1 cellular context compared by ENCODE assay signal in the genomic region with DNA sequence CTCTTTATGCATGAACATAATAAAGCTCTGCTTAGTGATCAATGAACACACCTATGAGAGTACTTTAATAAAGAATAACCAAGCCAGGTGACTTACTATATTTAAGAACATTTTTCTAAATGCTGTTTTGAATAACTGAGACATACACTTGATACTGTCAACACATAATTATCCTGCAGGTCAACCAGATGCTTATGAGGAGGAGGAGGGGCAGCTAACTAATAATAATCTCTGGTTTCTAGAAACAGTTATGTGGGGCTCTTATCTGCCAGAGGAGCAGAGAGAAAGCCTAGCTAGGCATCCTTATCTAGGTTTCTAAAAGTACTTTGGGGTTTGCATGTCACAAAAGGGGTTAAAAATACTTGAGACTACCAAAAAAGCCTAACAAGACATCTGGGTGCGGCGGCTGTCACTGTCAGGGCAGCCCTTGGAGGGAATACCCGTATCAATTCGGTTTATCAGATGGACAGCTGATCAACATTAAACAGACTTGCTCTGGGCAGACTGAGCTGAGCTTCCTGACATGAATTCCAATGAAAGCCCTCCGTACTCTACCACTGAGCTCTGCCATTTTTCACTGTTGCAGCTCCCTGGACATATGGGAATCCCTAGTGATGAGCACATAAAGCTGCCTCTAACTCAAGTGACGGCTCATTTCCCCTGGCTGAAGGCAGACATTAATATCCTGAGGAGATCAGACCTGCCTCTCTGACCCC.
TF ChIP-seq lines count a peak whose summit lies in the region.

No MANE protein-coding gene starts in this region.

TF ChIP-seq in K562, 482 proteins besides CTCF, POLR2A, EP300 and RAD21 (continued from another document):
- TF ChIP-seq, protein P1, sequence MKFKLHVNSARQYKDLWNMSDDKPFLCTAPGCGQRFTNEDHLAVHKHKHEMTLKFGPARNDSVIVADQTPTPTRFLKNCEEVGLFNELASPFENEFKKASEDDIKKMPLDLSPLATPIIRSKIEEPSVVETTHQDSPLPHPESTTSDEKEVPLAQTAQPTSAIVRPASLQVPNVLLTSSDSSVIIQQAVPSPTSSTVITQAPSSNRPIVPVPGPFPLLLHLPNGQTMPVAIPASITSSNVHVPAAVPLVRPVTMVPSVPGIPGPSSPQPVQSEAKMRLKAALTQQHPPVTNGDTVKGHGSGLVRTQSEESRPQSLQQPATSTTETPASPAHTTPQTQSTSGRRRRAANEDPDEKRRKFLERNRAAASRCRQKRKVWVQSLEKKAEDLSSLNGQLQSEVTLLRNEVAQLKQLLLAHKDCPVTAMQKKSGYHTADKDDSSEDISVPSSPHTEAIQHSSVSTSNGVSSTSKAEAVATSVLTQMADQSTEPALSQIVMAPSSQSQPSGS (CRISPR knock-in tag; IDR thresholded peaks at IDR 0.05) = no peak
- TF ChIP-seq, protein P2, sequence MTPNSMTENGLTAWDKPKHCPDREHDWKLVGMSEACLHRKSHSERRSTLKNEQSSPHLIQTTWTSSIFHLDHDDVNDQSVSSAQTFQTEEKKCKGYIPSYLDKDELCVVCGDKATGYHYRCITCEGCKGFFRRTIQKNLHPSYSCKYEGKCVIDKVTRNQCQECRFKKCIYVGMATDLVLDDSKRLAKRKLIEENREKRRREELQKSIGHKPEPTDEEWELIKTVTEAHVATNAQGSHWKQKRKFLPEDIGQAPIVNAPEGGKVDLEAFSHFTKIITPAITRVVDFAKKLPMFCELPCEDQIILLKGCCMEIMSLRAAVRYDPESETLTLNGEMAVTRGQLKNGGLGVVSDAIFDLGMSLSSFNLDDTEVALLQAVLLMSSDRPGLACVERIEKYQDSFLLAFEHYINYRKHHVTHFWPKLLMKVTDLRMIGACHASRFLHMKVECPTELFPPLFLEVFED (CRISPR knock-in tag; conservative IDR thresholded peaks at IDR 0.05) = no peak
- TF ChIP-seq RBM39 (optimal IDR thresholded peaks at IDR 0.05; ENCODE audit: low read depth, low read length) (no peak), ZFP30 (CRISPR knock-in tag; IDR thresholded peaks at IDR 0.05; ENCODE audit: borderline replicate concordance) (no peak), CBFA2T3 (IDR thresholded peaks at IDR 0.05) (peak; percentile 29), RCOR1 (IDR thresholded peaks at IDR 0.05; ENCODE audit: borderline replicate concordance in 1 of 2, low read depth in 2 of 2, low read length in 2 of 2) (peak in 1 of 2 experiments; percentile 45; a peak in 1 of 4 replicates), RBFOX2 (IDR thresholded peaks at IDR 0.05; ENCODE audit: low read depth, low read length) (no peak), ZNF668 (CRISPR knock-in tag; IDR thresholded peaks at IDR 0.05) (no peak), ZNF717 (CRISPR knock-in tag; IDR thresholded peaks at IDR 0.05) (no peak), ETV1 (tag; conservative IDR thresholded peaks at IDR 0.05; ENCODE audit: low read depth) (no peak), YY1 (IDR thresholded peaks at IDR 0.05; ENCODE audit: borderline replicate concordance in 1 of 3, control insufficient read depth in 1 of 3, extremely low read depth in 1 of 3, insufficient read depth in 3 of 3, insufficient read length in 1 of 3, insufficient replicate concordance in 2 of 3, low read depth in 1 of 3, low read length in 2 of 3) (no peak), ZNF766 (CRISPR knock-in tag; conservative IDR thresholded peaks at IDR 0.05) (0 out of 2 replicates have a peak, but pooled peaks have one; percentile 36), DACH1 (IDR thresholded peaks at IDR 0.05; ENCODE audit: partially characterized antibody) (peak; percentile 34), NFIC (IDR thresholded peaks at IDR 0.05) (no peak)
- TF ChIP-seq, protein P3, sequence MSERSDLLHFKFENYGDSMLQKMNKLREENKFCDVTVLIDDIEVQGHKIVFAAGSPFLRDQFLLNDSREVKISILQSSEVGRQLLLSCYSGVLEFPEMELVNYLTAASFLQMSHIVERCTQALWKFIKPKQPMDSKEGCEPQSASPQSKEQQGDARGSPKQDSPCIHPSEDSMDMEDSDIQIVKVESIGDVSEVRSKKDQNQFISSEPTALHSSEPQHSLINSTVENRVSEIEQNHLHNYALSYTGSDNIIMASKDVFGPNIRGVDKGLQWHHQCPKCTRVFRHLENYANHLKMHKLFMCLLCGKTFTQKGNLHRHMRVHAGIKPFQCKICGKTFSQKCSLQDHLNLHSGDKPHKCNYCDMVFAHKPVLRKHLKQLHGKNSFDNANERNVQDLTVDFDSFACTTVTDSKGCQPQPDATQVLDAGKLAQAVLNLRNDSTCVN (CRISPR knock-in tag; IDR thresholded peaks at IDR 0.05) = no peak
- TF ChIP-seq, protein P4, sequence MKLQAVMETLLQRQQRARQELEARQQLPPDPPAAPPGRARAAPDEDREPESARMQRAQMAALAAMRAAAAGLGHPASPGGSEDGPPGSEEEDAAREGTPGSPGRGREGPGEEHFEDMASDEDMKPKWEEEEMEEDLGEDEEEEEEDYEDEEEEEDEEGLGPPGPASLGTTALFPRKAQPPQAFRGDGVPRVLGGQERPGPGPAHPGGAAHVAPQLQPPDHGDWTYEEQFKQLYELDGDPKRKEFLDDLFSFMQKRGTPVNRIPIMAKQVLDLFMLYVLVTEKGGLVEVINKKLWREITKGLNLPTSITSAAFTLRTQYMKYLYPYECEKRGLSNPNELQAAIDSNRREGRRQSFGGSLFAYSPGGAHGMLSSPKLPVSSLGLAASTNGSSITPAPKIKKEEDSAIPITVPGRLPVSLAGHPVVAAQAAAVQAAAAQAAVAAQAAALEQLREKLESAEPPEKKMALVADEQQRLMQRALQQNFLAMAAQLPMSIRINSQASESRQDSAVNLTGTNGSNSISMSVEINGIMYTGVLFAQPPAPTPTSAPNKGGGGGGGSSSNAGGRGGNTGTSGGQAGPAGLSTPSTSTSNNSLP (IDR thresholded peaks at IDR 0.05; ENCODE audit: borderline replicate concordance, low read depth, low read length) = no peak
- TF ChIP-seq, protein P5, sequence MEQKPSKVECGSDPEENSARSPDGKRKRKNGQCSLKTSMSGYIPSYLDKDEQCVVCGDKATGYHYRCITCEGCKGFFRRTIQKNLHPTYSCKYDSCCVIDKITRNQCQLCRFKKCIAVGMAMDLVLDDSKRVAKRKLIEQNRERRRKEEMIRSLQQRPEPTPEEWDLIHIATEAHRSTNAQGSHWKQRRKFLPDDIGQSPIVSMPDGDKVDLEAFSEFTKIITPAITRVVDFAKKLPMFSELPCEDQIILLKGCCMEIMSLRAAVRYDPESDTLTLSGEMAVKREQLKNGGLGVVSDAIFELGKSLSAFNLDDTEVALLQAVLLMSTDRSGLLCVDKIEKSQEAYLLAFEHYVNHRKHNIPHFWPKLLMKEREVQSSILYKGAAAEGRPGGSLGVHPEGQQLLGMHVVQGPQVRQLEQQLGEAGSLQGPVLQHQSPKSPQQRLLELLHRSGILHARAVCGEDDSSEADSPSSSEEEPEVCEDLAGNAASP (IDR thresholded peaks at IDR 0.05) = no peak
- TF ChIP-seq, protein P6, sequence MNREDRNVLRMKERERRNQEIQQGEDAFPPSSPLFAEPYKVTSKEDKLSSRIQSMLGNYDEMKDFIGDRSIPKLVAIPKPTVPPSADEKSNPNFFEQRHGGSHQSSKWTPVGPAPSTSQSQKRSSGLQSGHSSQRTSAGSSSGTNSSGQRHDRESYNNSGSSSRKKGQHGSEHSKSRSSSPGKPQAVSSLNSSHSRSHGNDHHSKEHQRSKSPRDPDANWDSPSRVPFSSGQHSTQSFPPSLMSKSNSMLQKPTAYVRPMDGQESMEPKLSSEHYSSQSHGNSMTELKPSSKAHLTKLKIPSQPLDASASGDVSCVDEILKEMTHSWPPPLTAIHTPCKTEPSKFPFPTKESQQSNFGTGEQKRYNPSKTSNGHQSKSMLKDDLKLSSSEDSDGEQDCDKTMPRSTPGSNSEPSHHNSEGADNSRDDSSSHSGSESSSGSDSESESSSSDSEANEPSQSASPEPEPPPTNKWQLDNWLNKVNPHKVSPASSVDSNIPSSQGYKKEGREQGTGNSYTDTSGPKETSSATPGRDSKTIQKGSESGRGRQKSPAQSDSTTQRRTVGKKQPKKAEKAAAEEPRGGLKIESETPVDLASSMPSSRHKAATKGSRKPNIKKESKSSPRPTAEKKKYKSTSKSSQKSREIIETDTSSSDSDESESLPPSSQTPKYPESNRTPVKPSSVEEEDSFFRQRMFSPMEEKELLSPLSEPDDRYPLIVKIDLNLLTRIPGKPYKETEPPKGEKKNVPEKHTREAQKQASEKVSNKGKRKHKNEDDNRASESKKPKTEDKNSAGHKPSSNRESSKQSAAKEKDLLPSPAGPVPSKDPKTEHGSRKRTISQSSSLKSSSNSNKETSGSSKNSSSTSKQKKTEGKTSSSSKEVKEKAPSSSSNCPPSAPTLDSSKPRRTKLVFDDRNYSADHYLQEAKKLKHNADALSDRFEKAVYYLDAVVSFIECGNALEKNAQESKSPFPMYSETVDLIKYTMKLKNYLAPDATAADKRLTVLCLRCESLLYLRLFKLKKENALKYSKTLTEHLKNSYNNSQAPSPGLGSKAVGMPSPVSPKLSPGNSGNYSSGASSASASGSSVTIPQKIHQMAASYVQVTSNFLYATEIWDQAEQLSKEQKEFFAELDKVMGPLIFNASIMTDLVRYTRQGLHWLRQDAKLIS (CRISPR knock-in tag; IDR thresholded peaks at IDR 0.05) = no peak
